9 cellular contexts compared by ENCODE assay signal in genomic region chr19:52191951-52192350, GRCh38. TPM values are rescaled to one million over a fixed set of nuclear protein-coding genes. Genes with fewer than 3 reads are reported as not detected.
DNase-seq lines count a peak whose midpoint lies in the region; ATAC-seq and TF ChIP-seq lines count a peak whose summit lies in the region.
"Had no signal": no experiment of that assay in that cellular context is flagged by ENCODE, and none has a peak within 500 bp of the region (broad histone marks: within the 10 kb centered on the region; RNA-seq: fewer than 3 reads in every experiment).

No MANE protein-coding gene starts in this region.

- H3K4me1 Mint-ChIP-seq in CD4-positive, CD25-positive, alpha-beta regulatory T cell: peaks cover 14 to 72% (median 53%) of the 10 kb centered on the region in 4 donors
- peaks cover 44 to 58% of the 10 kb centered on the region in 2 donors for H3K4me1 Mint-ChIP-seq in effector memory CD8-positive, alpha-beta T cell (ENCODE audit: low read depth in 2 of 2)
- peaks cover 39% of the 10 kb centered on the region for H3K4me1 Mint-ChIP-seq in nephron progenitor cell

- H3K4me1 ChIP-seq in CD4-positive, CD25-positive, alpha-beta regulatory T cell (ENCODE audit: control insufficient read depth, insufficient read depth, low read length, poor library complexity, severe bottlenecking): peaks cover 42% of the 10 kb centered on the region
- peaks cover 39% of the 10 kb centered on the region for H3K4me1 ChIP-seq in Loucy (ENCODE audit: insufficient read depth, low read length, poor library complexity, severe bottlenecking)

- no peaks in the 10 kb centered on the region for H3K9me2 ChIP-seq in Loucy (replicated peaks; ENCODE audit: low read depth, low read length)

- H2AFZ ChIP-seq in Loucy (ENCODE audit: low read length): no peak overlapping the region

- no peak for ATAC-seq in CD4-positive, CD25-positive, alpha-beta regulatory T cell (ENCODE audit: low read depth in 2 of 2)
- ATAC-seq in effector memory CD8-positive, alpha-beta T cell (replicated peaks): no peak
- ATAC-seq in HG03097 (IDR thresholded peaks at IDR 0.05; ENCODE audit: low FRiP score, unreplicated experiment) (no peak), GM19328 (IDR thresholded peaks at IDR 0.05; ENCODE audit: unreplicated experiment) (no peak)

- TF ChIP-seq CTCF in Loucy (conservative IDR thresholded peaks at IDR 0.05; ENCODE audit: low read length) (no peak), nephron progenitor cell (IDR thresholded peaks at IDR 0.05) (no peak)

- H3F3A ChIP-seq in Loucy (ENCODE audit: low read depth): no peaks in the 10 kb centered on the region

- peak overlapping the region; percentile 85 for H3K4me3 ChIP-seq in CD4-positive, CD25-positive, alpha-beta regulatory T cell (ENCODE audit: low read depth, low read length)
- peak overlapping the region; percentile 93 for H3K4me3 ChIP-seq in Loucy (ENCODE audit: low read length, poor library complexity, severe bottlenecking)

- H3K4me2 ChIP-seq in Loucy (ENCODE audit: low read depth, low read length, poor library complexity, severe bottlenecking): peak overlapping the region; percentile 96

- peaks cover 58% of the 10 kb centered on the region for H4K20me1 ChIP-seq in Loucy (ENCODE audit: insufficient read depth, low read length, poor library complexity, severe bottlenecking)

- peak overlapping the region in 1 of 3 donors; percentile 3 for H3K27ac Mint-ChIP-seq in CD4-positive, CD25-positive, alpha-beta regulatory T cell
- H3K27ac Mint-ChIP-seq in effector memory CD8-positive, alpha-beta T cell: peak overlapping the region; percentile 47 to 100
- H3K27ac Mint-ChIP-seq in nephron progenitor cell: peak overlapping the region; percentile 91

- no peaks in the 10 kb centered on the region for H3K27me3 ChIP-seq in CD4-positive, CD25-positive, alpha-beta regulatory T cell (ENCODE audit: control insufficient read depth, insufficient read depth, low read length)
- no peaks in the 10 kb centered on the region for H3K27me3 ChIP-seq in Loucy (ENCODE audit: insufficient read depth, low read length, poor library complexity, severe bottlenecking)

- H3K79me2 ChIP-seq in Loucy (ENCODE audit: insufficient read depth, low read length): peaks cover 69% of the 10 kb centered on the region

- H3K36me3 ChIP-seq in CD4-positive, CD25-positive, alpha-beta regulatory T cell (ENCODE audit: control insufficient read depth, insufficient read depth, low read length): peaks cover 43% of the 10 kb centered on the region
- peaks cover 20% of the 10 kb centered on the region; the same call in 1 of the 2 replicates for H3K36me3 ChIP-seq in Loucy (ENCODE audit: insufficient read depth, low read length)

- no peaks in the 10 kb centered on the region for H3K9me3 ChIP-seq in CD4-positive, CD25-positive, alpha-beta regulatory T cell (ENCODE audit: control insufficient read depth in 2 of 2, low read length in 2 of 2)
- no peaks in the 10 kb centered on the region for H3K9me3 ChIP-seq in Loucy (ENCODE audit: insufficient read depth, low read depth, low read length)

- peaks cover 25% of the 10 kb centered on the region for H3K36me3 Mint-ChIP-seq in CD4-positive, CD25-positive, alpha-beta regulatory T cell
- H3K36me3 Mint-ChIP-seq in effector memory CD8-positive, alpha-beta T cell (ENCODE audit: insufficient read depth): peaks cover 61% of the 10 kb centered on the region
- peaks cover 52% of the 10 kb centered on the region for H3K36me3 Mint-ChIP-seq in nephron progenitor cell (ENCODE audit: low read depth)

- peak overlapping the region; percentile 96 for H3K9ac ChIP-seq in Loucy (ENCODE audit: low read depth, low read length, poor library complexity, severe bottlenecking)

- peak overlapping the region; percentile 89 to 95 (median 94) for H3K4me3 Mint-ChIP-seq in CD4-positive, CD25-positive, alpha-beta regulatory T cell
- peak overlapping the region; percentile 97 for H3K4me3 Mint-ChIP-seq in effector memory CD8-positive, alpha-beta T cell
- H3K4me3 Mint-ChIP-seq in nephron progenitor cell: peak overlapping the region; percentile 98

- no peaks in the 10 kb centered on the region for H3K27me3 Mint-ChIP-seq in CD4-positive, CD25-positive, alpha-beta regulatory T cell
- H3K27me3 Mint-ChIP-seq in effector memory CD8-positive, alpha-beta T cell: no peaks in the 10 kb centered on the region
- H3K27me3 Mint-ChIP-seq in nephron progenitor cell (ENCODE audit: low read depth, poor library complexity): no peaks in the 10 kb centered on the region

- H3K9me3 Mint-ChIP-seq in CD4-positive, CD25-positive, alpha-beta regulatory T cell: no peaks in the 10 kb centered on the region
- no peaks in the 10 kb centered on the region for H3K9me3 Mint-ChIP-seq in effector memory CD8-positive, alpha-beta T cell
- H3K9me3 Mint-ChIP-seq in nephron progenitor cell: no peaks in the 10 kb centered on the region

- peak in 1 of 3 donors; percentile 7 for DNase-seq in CD4-positive, CD25-positive, alpha-beta regulatory T cell
- no peak for DNase-seq in effector memory CD8-positive, alpha-beta T cell
- no peak for DNase-seq in nephron progenitor cell
- no peak for DNase-seq in A172 (ENCODE audit: low spot score)
- no peak for DNase-seq in CD1c-positive myeloid dendritic cell (ENCODE audit: extremely low spot score)
- DNase-seq: SHP77 treated with DMSO at 0.1 percent for 48 hours had no signal

- no peak overlapping the region for H3K27ac ChIP-seq in CD4-positive, CD25-positive, alpha-beta regulatory T cell (ENCODE audit: insufficient read depth, low read length, poor library complexity, severe bottlenecking)

RNA-seq across cellular contexts. Expression of gene PPP2R1A, which starts 2.1 kb away (rescaled TPM):
- total RNA-seq in CD4-positive, CD25-positive, alpha-beta regulatory T cell: 180 TPM
- 100 to 1,000 TPM; 170 to 212 (median 180) TPM for polyA plus RNA-seq in CD4-positive, CD25-positive, alpha-beta regulatory T cell
- 301 and 306 TPM in 2 replicates for total RNA-seq in A172 (2014; rRNA removed; shearing (Covaris generic))

RNA-seq across cellular contexts. Expression of gene ZNF836, which starts 20.5 kb away (rescaled TPM):
- total RNA-seq in CD4-positive, CD25-positive, alpha-beta regulatory T cell: 22.4 TPM
- 10 to 100 TPM in 1 of 4 donors, 1 to 10 TPM in 3; 3.0 to 10.2 (median 8.3) TPM for polyA plus RNA-seq in CD4-positive, CD25-positive, alpha-beta regulatory T cell
- total RNA-seq in A172 (2014; rRNA removed; shearing (Covaris generic)): 7.0 and 32.6 TPM in 2 replicates

RNA-seq across cellular contexts. Expression of gene ZNF616, which starts 52.2 kb away (rescaled TPM):
- total RNA-seq in CD4-positive, CD25-positive, alpha-beta regulatory T cell: 2.8 TPM
- 1 to 10 TPM; 2.4 to 8.2 (median 4.1) TPM for polyA plus RNA-seq in CD4-positive, CD25-positive, alpha-beta regulatory T cell
- total RNA-seq in A172 (2014; rRNA removed; shearing (Covaris generic)): 6.1 and 17.5 TPM in 2 replicates
